Comparison of ENCODE assay signal across 1 cellular context in the genomic region with DNA sequence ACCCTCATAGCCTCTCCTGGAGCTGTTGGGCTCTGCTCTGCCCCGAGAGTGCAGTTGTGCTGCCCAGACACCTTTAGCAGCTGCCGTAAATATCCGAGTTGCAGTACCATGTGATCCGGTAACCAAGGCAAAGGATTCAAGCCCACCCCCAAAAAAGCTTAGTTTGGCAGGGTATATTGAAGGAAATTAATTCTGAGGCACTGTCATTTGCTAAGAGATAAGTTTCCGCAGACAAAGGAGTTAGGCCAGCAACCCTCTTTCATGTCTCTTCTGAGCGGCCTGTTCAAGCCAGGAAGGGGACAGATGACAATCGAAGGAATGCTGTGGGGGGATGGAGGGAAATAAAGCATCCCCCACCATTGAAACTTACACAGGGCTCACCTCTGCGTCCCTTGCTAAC.
TF ChIP-seq lines count a peak whose summit lies in the region.

No MANE protein-coding gene starts in this region.

TF ChIP-seq in GM23338, 12 proteins besides CTCF, POLR2A, EP300 and RAD21 (continued from another document):
- TF ChIP-seq, protein P1, sequence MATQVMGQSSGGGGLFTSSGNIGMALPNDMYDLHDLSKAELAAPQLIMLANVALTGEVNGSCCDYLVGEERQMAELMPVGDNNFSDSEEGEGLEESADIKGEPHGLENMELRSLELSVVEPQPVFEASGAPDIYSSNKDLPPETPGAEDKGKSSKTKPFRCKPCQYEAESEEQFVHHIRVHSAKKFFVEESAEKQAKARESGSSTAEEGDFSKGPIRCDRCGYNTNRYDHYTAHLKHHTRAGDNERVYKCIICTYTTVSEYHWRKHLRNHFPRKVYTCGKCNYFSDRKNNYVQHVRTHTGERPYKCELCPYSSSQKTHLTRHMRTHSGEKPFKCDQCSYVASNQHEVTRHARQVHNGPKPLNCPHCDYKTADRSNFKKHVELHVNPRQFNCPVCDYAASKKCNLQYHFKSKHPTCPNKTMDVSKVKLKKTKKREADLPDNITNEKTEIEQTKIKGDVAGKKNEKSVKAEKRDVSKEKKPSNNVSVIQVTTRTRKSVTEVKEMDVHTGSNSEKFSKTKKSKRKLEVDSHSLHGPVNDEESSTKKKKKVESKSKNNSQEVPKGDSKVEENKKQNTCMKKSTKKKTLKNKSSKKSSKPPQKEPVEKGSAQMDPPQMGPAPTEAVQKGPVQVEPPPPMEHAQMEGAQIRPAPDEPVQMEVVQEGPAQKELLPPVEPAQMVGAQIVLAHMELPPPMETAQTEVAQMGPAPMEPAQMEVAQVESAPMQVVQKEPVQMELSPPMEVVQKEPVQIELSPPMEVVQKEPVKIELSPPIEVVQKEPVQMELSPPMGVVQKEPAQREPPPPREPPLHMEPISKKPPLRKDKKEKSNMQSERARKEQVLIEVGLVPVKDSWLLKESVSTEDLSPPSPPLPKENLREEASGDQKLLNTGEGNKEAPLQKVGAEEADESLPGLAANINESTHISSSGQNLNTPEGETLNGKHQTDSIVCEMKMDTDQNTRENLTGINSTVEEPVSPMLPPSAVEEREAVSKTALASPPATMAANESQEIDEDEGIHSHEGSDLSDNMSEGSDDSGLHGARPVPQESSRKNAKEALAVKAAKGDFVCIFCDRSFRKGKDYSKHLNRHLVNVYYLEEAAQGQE (IDR thresholded peaks at IDR 0.05; ENCODE audit: unreplicated experiment) = no peak
- TF ChIP-seq, protein P2, sequence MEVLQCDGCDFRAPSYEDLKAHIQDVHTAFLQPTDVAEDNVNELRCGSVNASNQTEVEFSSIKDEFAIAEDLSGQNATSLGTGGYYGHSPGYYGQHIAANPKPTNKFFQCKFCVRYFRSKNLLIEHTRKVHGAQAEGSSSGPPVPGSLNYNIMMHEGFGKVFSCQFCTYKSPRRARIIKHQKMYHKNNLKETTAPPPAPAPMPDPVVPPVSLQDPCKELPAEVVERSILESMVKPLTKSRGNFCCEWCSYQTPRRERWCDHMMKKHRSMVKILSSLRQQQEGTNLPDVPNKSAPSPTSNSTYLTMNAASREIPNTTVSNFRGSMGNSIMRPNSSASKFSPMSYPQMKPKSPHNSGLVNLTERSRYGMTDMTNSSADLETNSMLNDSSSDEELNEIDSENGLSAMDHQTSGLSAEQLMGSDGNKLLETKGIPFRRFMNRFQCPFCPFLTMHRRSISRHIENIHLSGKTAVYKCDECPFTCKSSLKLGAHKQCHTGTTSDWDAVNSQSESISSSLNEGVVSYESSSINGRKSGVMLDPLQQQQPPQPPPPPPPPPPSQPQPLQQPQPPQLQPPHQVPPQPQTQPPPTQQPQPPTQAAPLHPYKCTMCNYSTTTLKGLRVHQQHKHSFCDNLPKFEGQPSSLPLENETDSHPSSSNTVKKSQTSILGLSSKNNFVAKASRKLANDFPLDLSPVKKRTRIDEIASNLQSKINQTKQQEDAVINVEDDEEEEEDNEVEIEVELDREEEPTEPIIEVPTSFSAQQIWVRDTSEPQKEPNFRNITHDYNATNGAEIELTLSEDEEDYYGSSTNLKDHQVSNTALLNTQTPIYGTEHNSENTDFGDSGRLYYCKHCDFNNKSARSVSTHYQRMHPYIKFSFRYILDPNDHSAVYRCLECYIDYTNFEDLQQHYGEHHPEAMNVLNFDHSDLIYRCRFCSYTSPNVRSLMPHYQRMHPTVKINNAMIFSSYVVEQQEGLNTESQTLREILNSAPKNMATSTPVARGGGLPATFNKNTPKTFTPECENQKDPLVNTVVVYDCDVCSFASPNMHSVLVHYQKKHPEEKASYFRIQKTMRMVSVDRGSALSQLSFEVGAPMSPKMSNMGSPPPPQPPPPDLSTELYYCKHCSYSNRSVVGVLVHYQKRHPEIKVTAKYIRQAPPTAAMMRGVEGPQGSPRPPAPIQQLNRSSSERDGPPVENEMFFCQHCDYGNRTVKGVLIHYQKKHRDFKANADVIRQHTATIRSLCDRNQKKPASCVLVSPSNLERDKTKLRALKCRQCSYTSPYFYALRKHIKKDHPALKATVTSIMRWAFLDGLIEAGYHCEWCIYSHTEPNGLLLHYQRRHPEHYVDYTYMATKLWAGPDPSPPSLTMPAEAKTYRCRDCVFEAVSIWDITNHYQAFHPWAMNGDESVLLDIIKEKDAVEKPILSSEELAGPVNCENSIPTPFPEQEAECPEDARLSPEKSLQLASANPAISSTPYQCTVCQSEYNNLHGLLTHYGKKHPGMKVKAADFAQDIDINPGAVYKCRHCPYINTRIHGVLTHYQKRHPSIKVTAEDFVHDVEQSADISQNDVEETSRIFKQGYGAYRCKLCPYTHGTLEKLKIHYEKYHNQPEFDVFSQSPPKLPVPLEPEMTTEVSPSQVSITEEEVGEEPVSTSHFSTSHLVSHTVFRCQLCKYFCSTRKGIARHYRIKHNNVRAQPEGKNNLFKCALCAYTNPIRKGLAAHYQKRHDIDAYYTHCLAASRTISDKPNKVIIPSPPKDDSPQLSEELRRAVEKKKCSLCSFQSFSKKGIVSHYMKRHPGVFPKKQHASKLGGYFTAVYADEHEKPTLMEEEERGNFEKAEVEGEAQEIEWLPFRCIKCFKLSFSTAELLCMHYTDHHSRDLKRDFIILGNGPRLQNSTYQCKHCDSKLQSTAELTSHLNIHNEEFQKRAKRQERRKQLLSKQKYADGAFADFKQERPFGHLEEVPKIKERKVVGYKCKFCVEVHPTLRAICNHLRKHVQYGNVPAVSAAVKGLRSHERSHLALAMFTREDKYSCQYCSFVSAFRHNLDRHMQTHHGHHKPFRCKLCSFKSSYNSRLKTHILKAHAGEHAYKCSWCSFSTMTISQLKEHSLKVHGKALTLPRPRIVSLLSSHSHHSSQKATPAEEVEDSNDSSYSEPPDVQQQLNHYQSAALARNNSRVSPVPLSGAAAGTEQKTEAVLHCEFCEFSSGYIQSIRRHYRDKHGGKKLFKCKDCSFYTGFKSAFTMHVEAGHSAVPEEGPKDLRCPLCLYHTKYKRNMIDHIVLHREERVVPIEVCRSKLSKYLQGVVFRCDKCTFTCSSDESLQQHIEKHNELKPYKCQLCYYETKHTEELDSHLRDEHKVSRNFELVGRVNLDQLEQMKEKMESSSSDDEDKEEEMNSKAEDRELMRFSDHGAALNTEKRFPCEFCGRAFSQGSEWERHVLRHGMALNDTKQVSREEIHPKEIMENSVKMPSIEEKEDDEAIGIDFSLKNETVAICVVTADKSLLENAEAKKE (CRISPR knock-in tag; IDR thresholded peaks at IDR 0.05) = no peak
TF ChIP-seq in GM23338: peak in this region for 0.
